Comparison of ENCODE assay signal across 16 cellular contexts in the genomic region with DNA sequence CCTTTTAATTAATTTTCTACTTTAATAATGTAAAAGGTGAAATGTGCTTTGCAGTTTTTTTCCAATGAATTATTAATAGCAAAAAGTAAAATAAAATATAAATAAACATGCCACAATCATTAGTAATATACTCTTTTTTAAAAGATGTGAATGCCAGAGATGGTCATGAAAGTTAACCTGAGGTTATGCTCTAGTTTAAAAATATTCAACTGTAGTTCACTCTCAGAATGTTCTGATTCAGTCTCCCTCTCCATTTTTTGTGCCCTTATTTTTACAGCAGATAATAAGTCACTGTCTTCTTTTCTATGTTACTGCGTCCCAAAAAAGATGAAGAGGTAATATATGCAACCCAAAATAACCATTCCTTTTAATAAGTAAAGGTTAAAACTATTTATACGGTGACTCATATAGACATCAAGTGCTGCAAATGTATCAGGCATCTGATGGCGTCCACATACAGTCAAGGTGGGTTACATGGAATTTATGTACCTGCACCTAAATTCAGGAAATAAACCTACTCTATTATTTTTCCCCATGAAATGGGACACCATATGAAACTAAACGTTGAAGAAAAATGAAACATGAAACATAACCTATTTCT.
DNase-seq lines count a peak whose midpoint lies in the region; ATAC-seq and TF ChIP-seq lines count a peak whose summit lies in the region.
"Had no signal": no experiment of that assay in that cellular context is flagged by ENCODE, and none has a peak within 500 bp of the region (broad histone marks: within the 10 kb centered on the region; RNA-seq: fewer than 3 reads in every experiment).

No MANE protein-coding gene starts in this region.

- H3K79me2 ChIP-seq in OCI-LY7 (ENCODE audit: insufficient read depth, low read depth, low read length): no peaks in the 10 kb centered on the region

- in situ Hi-C loops in GM13977 (cut with MboI; ENCODE audit: low pct_unique_long_range_greater_than_20kb, low sequenced_read_pairs, unreplicated experiment): no loop called here

- H3K9me2 ChIP-seq in OCI-LY7 (ENCODE audit: insufficient read depth, low read length): no peaks in the 10 kb centered on the region

- peak overlapping the region; percentile 52 for H3K4me2 ChIP-seq in OCI-LY7 (ENCODE audit: low read length)

- peak overlapping the region; percentile 31 for H3K4me3 ChIP-seq in OCI-LY7 (ENCODE audit: low read depth, low read length, poor library complexity, severe bottlenecking)
- H3K4me3 ChIP-seq: lower lobe of right lung, sigmoid colon had no signal

- peak overlapping the region; percentile 92 for H2AFZ ChIP-seq in OCI-LY7 (ENCODE audit: low read length)

- H3K36me3 ChIP-seq in OCI-LY7 (ENCODE audit: insufficient read depth, low read length): peaks cover 23% of the 10 kb centered on the region
- H3K36me3 ChIP-seq: lower lobe of right lung, sigmoid colon had no signal

- H3K9me3 ChIP-seq in OCI-LY7 (ENCODE audit: low read length): peaks cover 31% of the 10 kb centered on the region; the same call in 1 of the 2 replicates
- H3K9me3 ChIP-seq: lower lobe of right lung, sigmoid colon had no signal

- CTCF ChIA-PET in OCI-LY7 (lab: Charles Lee; ENCODE audit: unreplicated experiment): no interaction called here

- POLR2A ChIA-PET in OCI-LY7 (lab: Charles Lee): interaction anchor here (0.6 to 4.0 kb wide), 13 partner anchors 9 to 196 kb away, joined by 3 to 32 read pairs (median 4); partner anchors contain the start of gene ZNF804A

- H3K4me1 ChIP-seq in OCI-LY7 (ENCODE audit: insufficient read depth, low read length, poor library complexity, severe bottlenecking): peaks cover 48% of the 10 kb centered on the region
- H3K4me1 ChIP-seq: lower lobe of right lung had no signal

- H4K20me1 ChIP-seq in OCI-LY7 (ENCODE audit: insufficient read depth, low read length): no peaks in the 10 kb centered on the region

- TF ChIP-seq CTCF in OCI-LY7 (conservative IDR thresholded peaks at IDR 0.05; ENCODE audit: low read length): no peak
- no peak for TF ChIP-seq CTCF in GM13977 (IDR thresholded peaks at IDR 0.05; ENCODE audit: extremely low read depth, insufficient read depth, missing control alignments)

- intact Hi-C loops in OCI-LY7 (cut with micrococcal nuclease; ENCODE audit: unreplicated experiment): loop anchor here (1.0 to 5.0 kb wide), 2 partner anchors 154 to 1727 kb away; partner anchors contain the start of genes DNAJC10 and ZNF804A

- peak overlapping the region; percentile 97 for H3K27ac ChIP-seq in OCI-LY7 (ENCODE audit: low read depth, low read length, poor library complexity, severe bottlenecking)
- H3K27ac ChIP-seq: lower lobe of right lung, sigmoid colon had no signal

- ATAC-seq in GM18907 (IDR thresholded peaks at IDR 0.05; ENCODE audit: unreplicated experiment): peak; percentile 30
- ATAC-seq in GM21526 (IDR thresholded peaks at IDR 0.05; ENCODE audit: low FRiP score, unreplicated experiment): peak; percentile 46
- ATAC-seq in HG03039 (IDR thresholded peaks at IDR 0.05; ENCODE audit: unreplicated experiment): peak; percentile 32
- ATAC-seq: lower lobe of right lung; stimulated activated naive B cell treated with anti-CD40 and anti-IgM and Interleukin-4, amounts not matched to agents 10 μg/mL and 1 μg/mL and 100 μg/mL, for 72 hours had no signal

- BruUV-seq in OCI-LY7 (replicated peaks; lab: Mats Ljungman, UMichigan): no TSS peak

- peak; percentile 37 for DNase-seq in OCI-LY7 (ENCODE audit: low spot score)
- DNase-seq in midbrain (lab: John Stamatoyannopoulos, UW): no peak
- no peak for DNase-seq in GM13977 (ENCODE audit: low spot score)
- DNase-seq in occipital lobe (lab: John Stamatoyannopoulos, UW): no peak
- DNase-seq: activated CD8-positive, alpha-beta memory T cell treated with anti-CD3 and anti-CD28 coated beads for 24 hours; activated gamma-delta T cell treated with Interleukin-2 at 50 U/mL for 16 hours; effector CD4-positive, alpha-beta T cell; GOT3; lower lobe of right lung; NCI-H187 treated with DMSO at 0.1 percent for 48 hours; Right ventricle myocardium superior; sigmoid colon; stimulated activated naive B cell treated with anti-CD40 and anti-IgM and Interleukin-4, amounts not matched to agents 10 μg/mL and 1 μg/mL and 100 μg/mL, for 72 hours had no signal
